Comparison of ENCODE assay signal across 10 cellular contexts in genomic region chr6:108651287-108651686, GRCh38.
DNase-seq lines count a peak whose midpoint lies in the region; ATAC-seq, FAIRE-seq and TF ChIP-seq lines count a peak whose summit lies in the region.
"Had no signal": no experiment of that assay in that cellular context is flagged by ENCODE, and none has a peak within 500 bp of the region (broad histone marks: within the 10 kb centered on the region; RNA-seq: fewer than 3 reads in every experiment).

No MANE protein-coding gene starts in this region.

- H3K27me3 ChIP-seq in liver (ENCODE audit: control insufficient read depth in 4 of 4, insufficient read depth in 4 of 4, low read length in 3 of 4) (no peaks in the 10 kb centered on the region), HepG2 (ENCODE audit: control insufficient read depth in 1 of 2, insufficient read depth in 2 of 2, low read length in 2 of 2) (no peaks in the 10 kb centered on the region), esophagus (ENCODE audit: control insufficient read depth in 1 of 2, insufficient read depth in 2 of 2, low read length in 2 of 2) (no peaks in the 10 kb centered on the region), psoas muscle (ENCODE audit: insufficient read depth in 3 of 3, low read length in 2 of 3) (no peaks in the 10 kb centered on the region), aorta (ENCODE audit: control insufficient read depth in 1 of 2, insufficient read depth in 2 of 2, low read length in 1 of 2) (no peaks in the 10 kb centered on the region), neuronal stem cell (ENCODE audit: control insufficient read depth in 3 of 3, insufficient read depth in 3 of 3, low read depth in 1 of 3, low read length in 3 of 3) (no peaks in the 10 kb centered on the region)

- H3K23ac ChIP-seq in neuronal stem cell (ENCODE audit: low read depth, low read length, poor library complexity) = no peak overlapping the region

- no peak overlapping the region for H3K14ac ChIP-seq in neuronal stem cell (ENCODE audit: low read length)

- intact Hi-C loops in HepG2 (cut with micrococcal nuclease; ENCODE audit: unreplicated experiment) (no loop called here), psoas muscle (cut with DNase I) (loop anchor here in 1 of 2 donors (5.0 kb wide), 2 partner anchors 59 to 89 kb away; partner anchors contain the start of gene FOXO3), aorta (cut with DNase I) (loop anchor here in 1 of 2 donors (5.0 kb wide), 1 partner anchor 69 kb away; no protein-coding TSS in a partner anchor)

- 80% methylated on average over 3 of the region's 3 CpGs for WGBS in liver
- 100% methylated on average over 3 of the region's 3 CpGs for WGBS in HepG2 (ENCODE audit: low lambda C conversion rate)
- WGBS in esophagus, 2 donors = 49 to 53% methylated on average over 3 of the region's 3 CpGs
- WGBS in psoas muscle, 3 donors = 20 to 37% (median 22%) methylated on average over 3 of the region's 3 CpGs
- 4% methylated on average over 3 of the region's 3 CpGs for WGBS in aorta, 2 donors
- no CpG with 5 or more reads among the region's 3 CpGs for WGBS in neuronal stem cell (ENCODE audit: extremely low coverage in 2 of 2, insufficient read length in 2 of 2, insufficient replicate concordance in 1 of 2), 2 donors

- CTCF ChIA-PET in HepG2 (lab: Yijun Ruan, JAX; ENCODE audit: low intra/inter-chr PET ratio, low total read pairs) = no interaction called here

- no peak for TF ChIP-seq CTCF in liver (IDR thresholded peaks at IDR 0.05; ENCODE audit: low read depth, low read length, missing input control)
- no peak for TF ChIP-seq CTCF in HepG2 (CRISPR knock-in tag; IDR thresholded peaks at IDR 0.05)
- TF ChIP-seq CTCF in psoas muscle (IDR thresholded peaks at IDR 0.05) = no peak

- no peak overlapping the region for H2BK5ac ChIP-seq in neuronal stem cell (ENCODE audit: low read length)

- in situ Hi-C loops in HepG2 (cut with HindIII; ENCODE audit: extremely low pct_ligation_motif_present, low pct_unique_long_range_greater_than_20kb) = no loop called here

- TF ChIP-seq POLR2A in HepG2 (IDR thresholded peaks at IDR 0.05; ENCODE audit: insufficient read depth in 1 of 2, low read depth in 2 of 2, low read length in 2 of 2) = no peak

- BruUV-seq in HepG2 (replicated peaks; lab: Mats Ljungman, UMichigan) = no TSS peak

- no peaks in the 10 kb centered on the region for H3K79me1 ChIP-seq in neuronal stem cell (ENCODE audit: low read depth, low read length)

- POLR2A ChIA-PET in HepG2 (lab: Yijun Ruan, JAX) = no interaction called here

- ATAC-seq in HepG2 = no peak
- ATAC-seq in psoas muscle = no peak
- ATAC-seq in aorta (ENCODE audit: low FRiP score) = no peak
- ATAC-seq in GM21515 (IDR thresholded peaks at IDR 0.05; ENCODE audit: unreplicated experiment) = no peak
- ATAC-seq in HG02623 (IDR thresholded peaks at IDR 0.05; ENCODE audit: unreplicated experiment) = no peak

- TF ChIP-seq EP300 in HepG2 (IDR thresholded peaks at IDR 0.05; ENCODE audit: low read depth in 2 of 2, low read length in 2 of 2) = no peak
- no peak for TF ChIP-seq EP300 in HepG2 (CRISPR knock-in tag; IDR thresholded peaks at IDR 0.05; ENCODE audit: borderline replicate concordance)

- H3K4me1 ChIP-seq in liver (ENCODE audit: control insufficient read depth in 4 of 4, insufficient read depth in 4 of 4, low read length in 3 of 4) (peaks cover 18 to 38% (median 25%) of the 10 kb centered on the region in 4 donors), HepG2 (ENCODE audit: insufficient read depth, low read length) (peaks cover 50% of the 10 kb centered on the region), esophagus (ENCODE audit: control insufficient read depth in 2 of 2, insufficient read depth in 2 of 2, low read length in 1 of 2) (peaks cover 3 to 6% of the 10 kb centered on the region in 2 donors), psoas muscle (peaks cover 93% of the 10 kb centered on the region), aorta (ENCODE audit: control insufficient read depth in 1 of 2, insufficient read depth in 2 of 2, low read length in 2 of 2) (peaks cover 7 to 46% of the 10 kb centered on the region in 2 donors), neuronal stem cell (ENCODE audit: control insufficient read depth in 2 of 2, insufficient read depth in 1 of 2, low read depth in 1 of 2, low read length in 2 of 2) (peaks cover 1 to 6% of the 10 kb centered on the region in 2 donors)

- H2BK15ac ChIP-seq in neuronal stem cell (ENCODE audit: low read length) = no peak overlapping the region

- TF ChIP-seq RAD21 in liver (IDR thresholded peaks at IDR 0.05) (no peak), HepG2 (CRISPR knock-in tag; IDR thresholded peaks at IDR 0.05) (no peak)

- H4K20me1 ChIP-seq in HepG2 (ENCODE audit: insufficient read depth, low read length) = peaks cover 21% of the 10 kb centered on the region

- no peak overlapping the region for H2AFZ ChIP-seq in HepG2 (ENCODE audit: low read length)
- no peak overlapping the region for H2AFZ ChIP-seq in neuronal stem cell (ENCODE audit: low read length)

- H3K9ac ChIP-seq in liver (ENCODE audit: low read depth in 1 of 2, low read length in 2 of 2) (no peak overlapping the region), HepG2 (ENCODE audit: insufficient read depth, low read depth, low read length) (no peak overlapping the region), neuronal stem cell (ENCODE audit: low read depth, low read length, poor library complexity) (no peak overlapping the region)

- H3K4me3 ChIP-seq in liver (ENCODE audit: low read depth in 1 of 3, low read length in 3 of 3) (no peak overlapping the region), HepG2 (replicated peaks in 1 of 3; ENCODE audit: insufficient read depth in 1 of 3, low read depth in 2 of 3, low read length in 3 of 3) (no peak overlapping the region), esophagus (ENCODE audit: low read depth in 1 of 2, low read length in 2 of 2) (no peak overlapping the region), psoas muscle (peak overlapping the region; percentile 9), aorta (ENCODE audit: low read length in 2 of 2) (no peak overlapping the region), neuronal stem cell (ENCODE audit: low read length in 2 of 2) (no peak overlapping the region)

- peaks cover 35% of the 10 kb centered on the region for H3K79me2 ChIP-seq in HepG2 (ENCODE audit: insufficient read depth, low read length)

- no peak overlapping the region for H4K91ac ChIP-seq in neuronal stem cell (ENCODE audit: low read depth, low read length, poor library complexity)

- peaks cover 0 to 9% (median under 1%) of the 10 kb centered on the region in 4 donors for H3K36me3 ChIP-seq in liver (ENCODE audit: control insufficient read depth in 4 of 4, insufficient read depth in 3 of 4, low read depth in 1 of 4, low read length in 3 of 4)
- peaks cover 5 to 19% of the 10 kb centered on the region in 2 experiments; a peak in 3 of 5 replicates for H3K36me3 ChIP-seq in HepG2 (replicated peaks in 1 of 2; ENCODE audit: control insufficient read depth in 1 of 2, insufficient read depth in 2 of 2, low read length in 2 of 2)
- peaks cover 0 to 2% of the 10 kb centered on the region in 2 donors for H3K36me3 ChIP-seq in esophagus (ENCODE audit: control insufficient read depth in 2 of 2, insufficient read depth in 2 of 2, low read length in 1 of 2)
- H3K36me3 ChIP-seq in psoas muscle (ENCODE audit: insufficient read depth in 1 of 2, low read depth in 1 of 2) = no peaks in the 10 kb centered on the region
- H3K36me3 ChIP-seq in aorta (ENCODE audit: control insufficient read depth in 1 of 2, insufficient read depth in 2 of 2, low read length in 1 of 2) = no peaks in the 10 kb centered on the region
- H3K36me3 ChIP-seq in neuronal stem cell (replicated peaks in 1 of 2; ENCODE audit: control insufficient read depth in 2 of 2, insufficient read depth in 2 of 2, low read length in 2 of 2) = no peaks in the 10 kb centered on the region

- H4K8ac ChIP-seq in neuronal stem cell (ENCODE audit: low read depth, low read length) = no peak overlapping the region

- H3K27ac ChIP-seq in liver (ENCODE audit: low read depth in 1 of 2, low read length in 2 of 2) (peak overlapping the region; percentile 25 to 48), HepG2 (ENCODE audit: extremely low read length, insufficient read depth, low read length) (no peak overlapping the region), esophagus (ENCODE audit: low read depth in 2 of 2, low read length in 1 of 2) (peak overlapping the region; percentile 14 to 83), psoas muscle (peak overlapping the region; percentile 84), aorta (ENCODE audit: low read depth in 1 of 2, low read length in 2 of 2) (peak overlapping the region; percentile 77 to 98), neuronal stem cell (replicated peaks; ENCODE audit: low read length) (no peak overlapping the region)

- H2BK12ac ChIP-seq in neuronal stem cell (ENCODE audit: low read length) = no peak overlapping the region

- no peak overlapping the region for H2BK120ac ChIP-seq in neuronal stem cell (ENCODE audit: low read depth, low read length)

- H3K4ac ChIP-seq in neuronal stem cell (ENCODE audit: low read length) = no peak overlapping the region

- no peak for FAIRE-seq in HepG2 (lab: Jason Lieb, UNC)

- H3K9me3 ChIP-seq in liver (ENCODE audit: control insufficient read depth in 4 of 4, low read length in 3 of 4) (no peaks in the 10 kb centered on the region), HepG2 (ENCODE audit: low read length) (no peaks in the 10 kb centered on the region), esophagus (ENCODE audit: control insufficient read depth in 2 of 2, insufficient read depth in 1 of 2, low read depth in 1 of 2, low read length in 1 of 2) (no peaks in the 10 kb centered on the region), psoas muscle (no peaks in the 10 kb centered on the region), aorta (ENCODE audit: control insufficient read depth, low read length) (no peaks in the 10 kb centered on the region), neuronal stem cell (replicated peaks in 1 of 2; ENCODE audit: control insufficient read depth in 2 of 2, insufficient read depth in 1 of 2, low read depth in 1 of 2, low read length in 2 of 2) (no peaks in the 10 kb centered on the region)

- no peak overlapping the region for H3K4me2 ChIP-seq in HepG2 (ENCODE audit: low read depth, low read length)
- H3K4me2 ChIP-seq in neuronal stem cell (ENCODE audit: insufficient read depth, low read length, poor library complexity, severe bottlenecking) = no peak overlapping the region

- H2AK5ac ChIP-seq in neuronal stem cell (ENCODE audit: low read depth, low read length) = no peak overlapping the region

- DNase-seq in HepG2 (ENCODE audit: low spot score) (no peak), psoas muscle (no peak), aorta (no peak), neuronal stem cell (ENCODE audit: low spot score) (no peak)
- DNase-seq: activated T-cell treated with anti-CD3 and anti-CD28 coated beads for 4 hours, NCI-H1092 had no signal

- no peak overlapping the region for H3K18ac ChIP-seq in neuronal stem cell (ENCODE audit: low read length)

TF ChIP-seq in liver, 16 proteins besides CTCF, POLR2A, EP300 and RAD21 (continues in another document):
- no peak for TF ChIP-seq FOXA1 (IDR thresholded peaks at IDR 0.05)

TF ChIP-seq in HepG2, 621 proteins besides CTCF, POLR2A, EP300 and RAD21 (continues in another document):
- TF ChIP-seq SNAPC2 (CRISPR knock-in tag; IDR thresholded peaks at IDR 0.05) (no peak), GZF1 (CRISPR knock-in tag; IDR thresholded peaks at IDR 0.05) (no peak), ATF7-NPFF (CRISPR knock-in tag; IDR thresholded peaks at IDR 0.05; ENCODE audit: low read depth) (no peak), POLR2G (IDR thresholded peaks at IDR 0.05; ENCODE audit: low read depth, low read length) (no peak)

Comparison
In these comparisons a context has a peak if more than half of its experiments do, and no peak if none do; other contexts are left out.
1. H3K27ac ChIP-seq: peak in liver (2 of 2), esophagus (2 of 2), psoas muscle (single experiment) and aorta (2 of 2); none in HepG2 (single experiment) and neuronal stem cell (single experiment).